ENCODE assay signal across 11 cellular contexts in genomic region chr2:47785986-47786385, GRCh38. TPM values are rescaled to one million over a fixed set of nuclear protein-coding genes. Genes with fewer than 3 reads are reported as not detected.
DNase-seq lines count a peak whose midpoint lies in the region; ATAC-seq lines count a peak whose summit lies in the region.
"Had no signal": no experiment of that assay in that cellular context is flagged by ENCODE, and none has a peak within 500 bp of the region (broad histone marks: within the 10 kb centered on the region; RNA-seq: fewer than 3 reads in every experiment).

No MANE protein-coding gene starts in this region.

- peaks cover 6% of the 10 kb centered on the region for H3K4me1 ChIP-seq in HUES64 (ENCODE audit: insufficient read depth, low read length)
- no peaks in the 10 kb centered on the region for H3K4me1 ChIP-seq in mesendoderm (ENCODE audit: control insufficient read depth, low read depth, low read length)

- H4K8ac ChIP-seq in mesendoderm (ENCODE audit: low read depth, low read length), result no peak overlapping the region

- no peak overlapping the region for H3K9ac ChIP-seq in HUES64 (ENCODE audit: low read depth, low read length)
- H3K9ac ChIP-seq in mesendoderm (ENCODE audit: low read length), result no peak overlapping the region

- DNase-seq in COLO668 (lab: John Stamatoyannopoulos, UW; ENCODE audit: unreplicated experiment), result peak; percentile 14
- peak; percentile 19 for DNase-seq in UCSD-AML1 (lab: John Stamatoyannopoulos, UW; ENCODE audit: unreplicated experiment)
- DNase-seq in medulla oblongata (ENCODE audit: extremely low spot score), result peak; percentile 62
- DNase-seq in mesendoderm, result no peak
- DNase-seq in occipital lobe (lab: John Stamatoyannopoulos, UW), result no peak
- DNase-seq in NAMALWA (ENCODE audit: low spot score), result no peak
- DNase-seq: activated CD4-positive, alpha-beta T cell treated with anti-CD3 and anti-CD28 coated beads for 1 hour; cerebellar nuclear complex; NCI-H226 had no signal

- no peak overlapping the region for H4K5ac ChIP-seq in mesendoderm (ENCODE audit: low read length)

- ATAC-seq in HG02588 (IDR thresholded peaks at IDR 0.05; ENCODE audit: unreplicated experiment), result no peak

- no peak overlapping the region for H3K4me2 ChIP-seq in mesendoderm (ENCODE audit: low read length)

- H2BK5ac ChIP-seq in mesendoderm (ENCODE audit: low read length), result no peak overlapping the region

- H3K18ac ChIP-seq in mesendoderm (ENCODE audit: low read length), result no peak overlapping the region

- H2BK120ac ChIP-seq in mesendoderm (ENCODE audit: low read depth, low read length), result no peak overlapping the region

- no peak overlapping the region for H3K4ac ChIP-seq in mesendoderm (ENCODE audit: low read depth, low read length)

- H3K79me2 ChIP-seq in mesendoderm (ENCODE audit: control insufficient read depth, insufficient read depth, low read length), result peaks cover 59% of the 10 kb centered on the region

- H3K27ac ChIP-seq in HUES64 (ENCODE audit: low read depth, low read length) (no peak overlapping the region), mesendoderm (ENCODE audit: low read depth, low read length) (no peak overlapping the region)

- H3K4me3 ChIP-seq in HUES64 (ENCODE audit: low read length) (peak overlapping the region; percentile 34), mesendoderm (ENCODE audit: low read length) (no peak overlapping the region)

- no peaks in the 10 kb centered on the region for H3K79me1 ChIP-seq in mesendoderm (ENCODE audit: low read length)

- H3K9me3 ChIP-seq in HUES64 (ENCODE audit: insufficient read depth, low read depth, low read length), result no peaks in the 10 kb centered on the region

- 93% methylated on average over 7 of the region's 7 CpGs for WGBS in HUES64
- WGBS in mesendoderm (ENCODE audit: extremely low coverage, insufficient coverage, low lambda C conversion rate), result no CpG with 5 or more reads among the region's 7 CpGs

- peaks cover 36% of the 10 kb centered on the region for H3K36me3 ChIP-seq in HUES64 (ENCODE audit: insufficient read depth, low read length)
- no peaks in the 10 kb centered on the region for H3K36me3 ChIP-seq in mesendoderm (ENCODE audit: control insufficient read depth, insufficient read depth, low read length)

- no peak overlapping the region for H3K23ac ChIP-seq in mesendoderm (ENCODE audit: low read length)

- no peak overlapping the region for H3K56ac ChIP-seq in mesendoderm (ENCODE audit: low read length)

- no peak overlapping the region for H2BK15ac ChIP-seq in mesendoderm (replicated peaks; ENCODE audit: low read depth)

- no peak overlapping the region for H2AK5ac ChIP-seq in mesendoderm (ENCODE audit: low read length)

- H3K27me3 ChIP-seq in HUES64 (ENCODE audit: insufficient read depth, low read length), result no peaks in the 10 kb centered on the region
- H3K27me3 ChIP-seq in mesendoderm (ENCODE audit: insufficient read depth, low read length, poor library complexity), result no peaks in the 10 kb centered on the region

RNA-seq across cellular contexts. Expression of gene MSH6, which starts 3.0 kb away (rescaled TPM):
- 170 TPM for polyA plus RNA-seq in HUES64 (2013, experiment 1 of 2)
- 171 TPM for polyA plus RNA-seq in HUES64 (2013, experiment 2 of 2)
- 135 TPM for polyA plus RNA-seq in mesendoderm (2013, experiment 1 of 2)
- 139 TPM for polyA plus RNA-seq in mesendoderm (2013, experiment 2 of 2)
- total RNA-seq in occipital lobe, result 58.6 TPM

Comparison
In these comparisons a context has a peak if more than half of its experiments do, and no peak if none do; other contexts are left out.
1. DNase-seq: peak in COLO668 (single experiment), UCSD-AML1 (single experiment) and medulla oblongata (single experiment); none in mesendoderm (single experiment), occipital lobe (single experiment) and NAMALWA (single experiment).